ENCODE assay signal across 8 cellular contexts in the genomic region with DNA sequence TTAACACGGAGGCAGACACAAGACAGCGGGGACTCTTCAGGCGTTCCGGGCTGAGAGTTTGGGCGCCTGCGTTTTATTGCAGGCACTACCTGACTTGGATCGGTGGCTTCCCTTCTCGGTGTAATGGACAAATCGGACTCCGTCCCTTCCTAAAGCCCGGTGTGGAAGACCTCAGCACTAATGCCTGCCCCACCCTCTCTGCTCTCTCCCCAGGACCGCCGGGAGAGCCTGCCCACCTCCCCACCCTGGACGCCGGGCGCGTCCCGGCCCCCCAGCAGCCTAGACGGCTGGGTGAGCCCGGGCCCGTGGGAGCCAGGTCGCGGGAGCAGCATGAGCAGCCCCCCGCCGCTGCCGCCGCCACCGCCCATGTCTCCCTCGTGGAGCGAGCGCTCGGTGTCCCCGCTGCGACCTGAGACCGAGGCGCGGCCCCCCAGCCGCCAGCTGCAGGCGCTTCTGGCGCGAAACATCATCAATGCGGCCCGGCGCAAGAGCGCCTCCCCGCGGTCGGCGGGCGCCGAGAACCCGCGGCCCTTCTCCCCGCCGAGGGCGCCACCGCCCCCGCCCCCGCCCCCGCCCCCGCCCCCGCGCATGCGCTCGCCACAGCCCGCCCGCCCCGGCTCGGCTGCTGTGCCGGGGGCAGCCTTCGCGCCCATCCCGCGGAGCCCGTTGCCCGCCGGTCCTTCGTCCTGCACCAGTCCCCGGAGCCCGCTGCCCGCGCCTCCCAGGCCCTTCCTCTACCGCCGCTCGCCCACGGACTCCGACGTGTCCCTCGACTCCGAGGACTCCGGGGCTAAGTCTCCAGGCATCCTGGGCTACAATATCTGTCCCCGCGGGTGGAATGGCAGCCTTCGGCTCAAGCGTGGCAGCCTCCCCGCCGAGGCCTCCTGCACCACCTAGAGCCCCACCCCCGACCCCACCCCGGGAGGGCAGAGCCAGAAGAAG. TPM values are rescaled to one million over a fixed set of nuclear protein-coding genes. Genes with fewer than 3 reads are reported as not detected.
DNase-seq lines count a peak whose midpoint lies in the region; ATAC-seq and TF ChIP-seq lines count a peak whose summit lies in the region.

No MANE protein-coding gene starts in this region.

- peak; percentile 62 for TF ChIP-seq CTCF in lower lobe of right lung (IDR thresholded peaks at IDR 0.05)

- H3K4me3 ChIP-seq in lower lobe of right lung = peak overlapping the region; percentile 58

- no peaks in the 10 kb centered on the region for H3K27me3 ChIP-seq in lower lobe of right lung (ENCODE audit: low read depth)

- H3K36me3 Mint-ChIP-seq in dendritic cell treated with granulocyte-macrophage colony-stimulating factor and Interleukin-4, amounts not matched to agents 40 ng/mL and 50 ng/mL, for 4 days (ENCODE audit: low read depth) = no peaks in the 10 kb centered on the region

- H3K27ac Mint-ChIP-seq in dendritic cell treated with granulocyte-macrophage colony-stimulating factor and Interleukin-4, amounts not matched to agents 40 ng/mL and 50 ng/mL, for 4 days = no peak overlapping the region

- peak overlapping the region; percentile 74 for H3K4me3 Mint-ChIP-seq in dendritic cell treated with granulocyte-macrophage colony-stimulating factor and Interleukin-4, amounts not matched to agents 40 ng/mL and 50 ng/mL, for 4 days

- intact Hi-C loops in dendritic cell treated with granulocyte-macrophage colony-stimulating factor and Interleukin-4, amounts not matched to agents 40 ng/mL and 50 ng/mL, for 4 days (cut with micrococcal nuclease) = loop anchor here (1.0 to 10.0 kb wide), 2 partner anchors 95 to 202 kb away; no protein-coding TSS in a partner anchor
- intact Hi-C loops in lower lobe of right lung (cut with DNase I) = loop anchor here (5.0 kb wide), 1 partner anchor 94 kb away; no protein-coding TSS in a partner anchor

- ATAC-seq in HG02981 (IDR thresholded peaks at IDR 0.05; ENCODE audit: unreplicated experiment) (peak; percentile 77), lower lobe of right lung (peak; percentile 70 to 84)

- H3K27ac ChIP-seq in lower lobe of right lung = peak overlapping the region; percentile 76

- H3K9me3 ChIP-seq in lower lobe of right lung = no peaks in the 10 kb centered on the region

- H3K4me1 Mint-ChIP-seq in dendritic cell treated with granulocyte-macrophage colony-stimulating factor and Interleukin-4, amounts not matched to agents 40 ng/mL and 50 ng/mL, for 4 days (ENCODE audit: low read depth) = peaks cover 8% of the 10 kb centered on the region

- H3K27me3 Mint-ChIP-seq in dendritic cell treated with granulocyte-macrophage colony-stimulating factor and Interleukin-4, amounts not matched to agents 40 ng/mL and 50 ng/mL, for 4 days = peaks cover 32% of the 10 kb centered on the region

- peaks cover 41% of the 10 kb centered on the region for H3K4me1 ChIP-seq in lower lobe of right lung

- DNase-seq in NCI-H524 (lab: John Stamatoyannopoulos, UW) (peak; percentile 47 to 77), NCI-H524 treated with DMSO at 0.1 percent for 48 hours (lab: John Stamatoyannopoulos, UW) (no peak), NCI-H2196 (lab: John Stamatoyannopoulos, UW; ENCODE audit: unreplicated experiment) (peak; percentile 80), lower lobe of right lung (peak; percentile 80)
- DNase-seq in activated CD4-positive, alpha-beta T cell treated with anti-CD3 and anti-CD28 coated beads for 24 hours (ENCODE audit: low read depth in 2 of 2) = peak; percentile 48 to 57
- DNase-seq in stimulated activated CD4-positive, alpha-beta T cell treated with anti-CD3 and anti-CD28 coated beads, TNF-alpha, amount 100 ng/mL, for 48 hours (ENCODE audit: low read depth in 3 of 3) = peak; percentile 24 to 65 (median 32)

- H3K36me3 ChIP-seq in lower lobe of right lung = peaks cover 8% of the 10 kb centered on the region

- no peaks in the 10 kb centered on the region for H3K9me3 Mint-ChIP-seq in dendritic cell treated with granulocyte-macrophage colony-stimulating factor and Interleukin-4, amounts not matched to agents 40 ng/mL and 50 ng/mL, for 4 days

RNA-seq across cellular contexts. Expression of a gene that starts 4.6 kb away (rescaled TPM):
- total RNA-seq in lower lobe of right lung = 0.92 TPM

RNA-seq across cellular contexts. Expression of a gene that starts 16.0 kb away (rescaled TPM):
- 90.6 TPM for total RNA-seq in lower lobe of right lung

RNA-seq across cellular contexts. Expression of a gene that starts 44.4 kb away (rescaled TPM):
- 46.8 TPM for total RNA-seq in lower lobe of right lung
